Comparison of ENCODE assay signal across 9 cellular contexts in the genomic region with DNA sequence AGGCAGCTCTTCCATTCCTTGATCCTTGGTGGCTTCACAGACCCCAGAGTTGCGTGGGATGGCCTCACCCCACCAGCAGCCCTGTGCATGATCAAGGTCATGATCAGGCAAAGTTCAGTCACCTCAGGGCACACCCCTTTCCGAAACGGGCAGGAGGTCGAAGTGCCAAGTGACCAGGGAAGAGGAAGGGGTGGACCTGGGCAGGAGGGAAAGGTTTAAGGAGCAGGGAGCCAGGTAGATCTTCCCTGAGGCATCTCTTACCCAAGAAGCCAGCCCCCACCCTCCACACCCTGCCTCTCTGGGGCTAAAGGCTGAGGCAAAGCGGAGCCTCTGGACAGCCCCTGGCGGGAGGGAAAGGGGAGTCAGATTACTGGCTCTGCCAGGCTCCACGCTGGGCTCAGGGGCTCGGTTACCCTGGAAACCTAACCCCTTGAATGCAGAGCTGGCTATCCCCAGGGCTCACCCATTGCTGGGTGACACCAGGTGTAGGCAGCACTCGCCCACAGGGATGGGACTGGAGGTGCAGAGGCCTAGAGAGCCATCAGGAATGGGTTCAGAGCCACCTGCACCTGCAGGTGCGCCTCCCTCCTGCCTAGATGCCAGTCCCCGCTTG. TPM values are rescaled to one million over a fixed set of nuclear protein-coding genes. Genes with fewer than 3 reads are reported as not detected.
A peak's percentile ranks its signal among the peaks of the same experiment; 100 is the strongest.
DNase-seq lines count a peak whose midpoint lies in the region; ATAC-seq and TF ChIP-seq lines count a peak whose summit lies in the region.
"Had no signal": no experiment of that assay in that cellular context is flagged by ENCODE, and none has a peak within 500 bp of the region (broad histone marks: within the 10 kb centered on the region; RNA-seq: fewer than 3 reads in every experiment).

No MANE protein-coding gene starts in this region.

- peaks cover 4% of the 10 kb centered on the region for H3K36me3 Mint-ChIP-seq in activated naive CD8-positive, alpha-beta T cell
- H3K36me3 Mint-ChIP-seq in activated naive CD8-positive, alpha-beta T cell treated with anti-CD3 and anti-CD28 coated beads, Interleukin-2, amount 50 U/mL, for 24 hours (ENCODE audit: low read depth): peaks cover 3% of the 10 kb centered on the region
- H3K36me3 Mint-ChIP-seq in endothelial cell (ENCODE audit: low read depth, unreplicated experiment): peaks cover 22% of the 10 kb centered on the region
- H3K36me3 Mint-ChIP-seq in activated naive CD4-positive, alpha-beta T cell treated with anti-CD3 and anti-CD28 coated beads, Interleukin-2, amount 10 ng/mL, durations not matched to agents 7 days and 5 days: peaks cover 11% of the 10 kb centered on the region

- H3K9me3 ChIP-seq in stomach smooth muscle (ENCODE audit: control insufficient read depth in 2 of 2, low read length in 2 of 2): no peaks in the 10 kb centered on the region

- H3K4me3 Mint-ChIP-seq in activated naive CD8-positive, alpha-beta T cell: peak overlapping the region; percentile 27
- H3K4me3 Mint-ChIP-seq in activated naive CD8-positive, alpha-beta T cell treated with anti-CD3 and anti-CD28 coated beads, Interleukin-2, amount 50 U/mL, for 24 hours: no peak overlapping the region
- peak overlapping the region; percentile 44 for H3K4me3 Mint-ChIP-seq in endothelial cell (ENCODE audit: unreplicated experiment)
- H3K4me3 Mint-ChIP-seq in activated naive CD4-positive, alpha-beta T cell treated with anti-CD3 and anti-CD28 coated beads, Interleukin-2, amount 10 ng/mL, durations not matched to agents 7 days and 5 days: no peak overlapping the region

- H3K4me1 Mint-ChIP-seq in activated naive CD8-positive, alpha-beta T cell (ENCODE audit: low read depth): peaks cover 31% of the 10 kb centered on the region
- H3K4me1 Mint-ChIP-seq in activated naive CD8-positive, alpha-beta T cell treated with anti-CD3 and anti-CD28 coated beads, Interleukin-2, amount 50 U/mL, for 24 hours: peaks cover 34% of the 10 kb centered on the region
- peaks cover 10% of the 10 kb centered on the region for H3K4me1 Mint-ChIP-seq in endothelial cell (ENCODE audit: unreplicated experiment)
- H3K4me1 Mint-ChIP-seq in activated naive CD4-positive, alpha-beta T cell treated with anti-CD3 and anti-CD28 coated beads, Interleukin-2, amount 10 ng/mL, durations not matched to agents 7 days and 5 days: peaks cover 29% of the 10 kb centered on the region

- CTCF ChIA-PET in activated naive CD4-positive, alpha-beta T cell treated with anti-CD3 and anti-CD28 coated beads, Interleukin-2, amount 10 ng/mL, durations not matched to agents 7 days and 5 days (lab: Charles Lee): interaction anchor here (1.2 to 3.6 kb wide), 9 partner anchors 8 to 288 kb away, joined by 4 to 36 read pairs (median 12); a partner anchor contains a TSS

- no peaks in the 10 kb centered on the region for H3K27me3 Mint-ChIP-seq in activated naive CD8-positive, alpha-beta T cell
- no peaks in the 10 kb centered on the region for H3K27me3 Mint-ChIP-seq in activated naive CD8-positive, alpha-beta T cell treated with anti-CD3 and anti-CD28 coated beads, Interleukin-2, amount 50 U/mL, for 24 hours
- H3K27me3 Mint-ChIP-seq in endothelial cell (ENCODE audit: unreplicated experiment): peaks cover 17% of the 10 kb centered on the region
- peaks cover 4% of the 10 kb centered on the region for H3K27me3 Mint-ChIP-seq in activated naive CD4-positive, alpha-beta T cell treated with anti-CD3 and anti-CD28 coated beads, Interleukin-2, amount 10 ng/mL, durations not matched to agents 7 days and 5 days

- no peak overlapping the region for H3K4me3 ChIP-seq in stomach smooth muscle (ENCODE audit: low read length in 2 of 2)

- H3K27me3 ChIP-seq in stomach smooth muscle (ENCODE audit: control insufficient read depth in 1 of 2, insufficient read depth in 2 of 2, low read length in 2 of 2): no peaks in the 10 kb centered on the region

- H3K9ac ChIP-seq in stomach smooth muscle (ENCODE audit: low read length in 2 of 2): peak overlapping the region in 1 of 2 donors; percentile 29

- H3K27ac ChIP-seq in stomach smooth muscle (ENCODE audit: low read length): peak overlapping the region; percentile 11

- H3K4me1 ChIP-seq in stomach smooth muscle (ENCODE audit: control insufficient read depth, insufficient read depth, low read length): peaks cover 47% of the 10 kb centered on the region

- peaks cover 6 to 20% of the 10 kb centered on the region in 2 donors for H3K36me3 ChIP-seq in stomach smooth muscle (ENCODE audit: control insufficient read depth in 2 of 2, insufficient read depth in 2 of 2, low read length in 2 of 2)

- no peak overlapping the region for H3K27ac Mint-ChIP-seq in activated naive CD8-positive, alpha-beta T cell
- no peak overlapping the region for H3K27ac Mint-ChIP-seq in activated naive CD8-positive, alpha-beta T cell treated with anti-CD3 and anti-CD28 coated beads, Interleukin-2, amount 50 U/mL, for 24 hours
- H3K27ac Mint-ChIP-seq in endothelial cell (ENCODE audit: unreplicated experiment): no peak overlapping the region
- H3K27ac Mint-ChIP-seq in activated naive CD4-positive, alpha-beta T cell treated with anti-CD3 and anti-CD28 coated beads, Interleukin-2, amount 10 ng/mL, durations not matched to agents 7 days and 5 days: no peak overlapping the region

- no peak for DNase-seq in activated naive CD8-positive, alpha-beta T cell treated with anti-CD3 and anti-CD28 coated beads, Interleukin-2, amount 50 U/mL, for 24 hours
- DNase-seq in NCI-H345 treated with DMSO at 0.1 percent for 48 hours (lab: John Stamatoyannopoulos, UW; ENCODE audit: unreplicated experiment) (peak; percentile 93), endothelial cell (ENCODE audit: low spot score) (no peak)
- DNase-seq in activated naive CD4-positive, alpha-beta T cell treated with anti-CD3 and anti-CD28 coated beads, Interleukin-2, amount 10 ng/mL, durations not matched to agents 7 days and 5 days: no peak
- no peak for DNase-seq in stimulated activated CD4-positive, alpha-beta T cell treated with anti-CD3 and anti-CD28 coated beads, Interleukin-4, amount 100 ng/mL, for 24 hours
- no peak for DNase-seq in activated naive CD4-positive, alpha-beta T cell treated with Interleukin-2 at 50 U/mL for 16 hours
- DNase-seq: activated CD4-positive, alpha-beta T cell treated with anti-CD3 and anti-CD28 coated beads for 1 hour had no signal

- no peaks in the 10 kb centered on the region for H3K9me3 Mint-ChIP-seq in activated naive CD8-positive, alpha-beta T cell (ENCODE audit: low read depth)
- H3K9me3 Mint-ChIP-seq in activated naive CD8-positive, alpha-beta T cell treated with anti-CD3 and anti-CD28 coated beads, Interleukin-2, amount 50 U/mL, for 24 hours: no peaks in the 10 kb centered on the region
- H3K9me3 Mint-ChIP-seq in endothelial cell (ENCODE audit: unreplicated experiment): no peaks in the 10 kb centered on the region
- no peaks in the 10 kb centered on the region for H3K9me3 Mint-ChIP-seq in activated naive CD4-positive, alpha-beta T cell treated with anti-CD3 and anti-CD28 coated beads, Interleukin-2, amount 10 ng/mL, durations not matched to agents 7 days and 5 days

- TF ChIP-seq CTCF in endothelial cell (IDR thresholded peaks at IDR 0.05; ENCODE audit: unreplicated experiment): no peak

- no peak for ATAC-seq in activated naive CD8-positive, alpha-beta T cell treated with anti-CD3 and anti-CD28 coated beads, Interleukin-2, amount 50 U/mL, for 24 hours

RNA-seq across cellular contexts. Expression of a gene that starts 3.6 kb away (rescaled TPM):
- 163 TPM for total RNA-seq in endothelial cell (ENCODE audit: unreplicated experiment)

RNA-seq across cellular contexts. Expression of a gene that starts 9.3 kb away (rescaled TPM):
- 1.0 TPM for total RNA-seq in endothelial cell (ENCODE audit: unreplicated experiment)

RNA-seq across cellular contexts. Expression of a gene that starts 17.6 kb away (rescaled TPM):
- 82.2 TPM for total RNA-seq in endothelial cell (ENCODE audit: unreplicated experiment)

RNA-seq across cellular contexts. Expression of a gene that starts 55.6 kb away (rescaled TPM):
- 38.5 TPM for total RNA-seq in endothelial cell (ENCODE audit: unreplicated experiment)

Comparison
In these comparisons a context has a peak if more than half of its experiments do, and no peak if none do; other contexts are left out.
1. H3K4me3 Mint-ChIP-seq: peak in activated naive CD8-positive, alpha-beta T cell (single experiment) and endothelial cell (single experiment); none in activated naive CD8-positive, alpha-beta T cell treated with anti-CD3 and anti-CD28 coated beads, Interleukin-2, amount 50 U/mL, for 24 hours (single experiment) and activated naive CD4-positive, alpha-beta T cell treated with anti-CD3 and anti-CD28 coated beads, Interleukin-2, amount 10 ng/mL, durations not matched to agents 7 days and 5 days (single experiment).